9 cellular contexts compared by ENCODE assay signal in genomic region chr11:125922156-125922555, GRCh38. TPM values are rescaled to one million over a fixed set of nuclear protein-coding genes. Genes with fewer than 3 reads are reported as not detected.
"Had no signal": no experiment of that assay in that cellular context is flagged by ENCODE, and none has a peak within 500 bp of the region (broad histone marks: within the 10 kb centered on the region; RNA-seq: fewer than 3 reads in every experiment).

No MANE protein-coding gene starts in this region.

- H3K9ac ChIP-seq: GM23248 had no signal

- H3K27ac ChIP-seq: GM23248, HL-60 had no signal

- H2AFZ ChIP-seq: GM23248 had no signal

- H3K36me3 ChIP-seq: HAP-1 had no signal

- DNase-seq: GM23248, GOT3, H7, HFFc6, IMR-90 had no signal

- H3K4me3 ChIP-seq: GM23248, HAP-1 had no signal

- H3K4me1 ChIP-seq: HAP-1 had no signal

- H3K9me3 ChIP-seq: HAP-1 had no signal

RNA-seq across cellular contexts. Expression of gene DDX25, which starts 17.8 kb away (rescaled TPM):
- total RNA-seq: GM23248, H4, HFFc6, HT1080 had no signal
- polyA plus RNA-seq: GM23248, IMR-90 had no signal

RNA-seq across cellular contexts. Expression of gene VSIG10L2, which starts 23.7 kb away (rescaled TPM):
- total RNA-seq: GM23248, H4, H7, HFFc6, HT1080 had no signal
- polyA plus RNA-seq: GM23248, IMR-90 had no signal
